15 cellular contexts compared by ENCODE assay signal in genomic region chr10:7397636-7398035, GRCh38. TPM values are rescaled to one million over a fixed set of nuclear protein-coding genes. Genes with fewer than 3 reads are reported as not detected.
A peak's percentile ranks its signal among the peaks of the same experiment; 100 is the strongest.
DNase-seq lines count a peak whose midpoint lies in the region; ATAC-seq and TF ChIP-seq lines count a peak whose summit lies in the region.
"Had no signal": no experiment of that assay in that cellular context is flagged by ENCODE, and none has a peak within 500 bp of the region (broad histone marks: within the 10 kb centered on the region; RNA-seq: fewer than 3 reads in every experiment).

No MANE protein-coding gene starts in this region.

- ATAC-seq in stimulated activated effector memory CD8-positive, alpha-beta T cell treated with anti-CD3 and anti-CD28 coated beads, Interleukin-12 subunit alpha, Interleukin-12 subunit beta, amount 100 ng/mL, for 72 hours, result no peak
- no peak for ATAC-seq in HG02759 (IDR thresholded peaks at IDR 0.05; ENCODE audit: unreplicated experiment)
- ATAC-seq: GM23338, HCT116 had no signal

- H3K4me1 ChIP-seq in right atrium auricular region, result peaks cover 0 to 56% of the 10 kb centered on the region in 2 donors

- peaks cover 84% of the 10 kb centered on the region for H3K4me1 Mint-ChIP-seq in activated naive CD4-positive, alpha-beta T cell treated with anti-CD3 and anti-CD28 coated beads, Interleukin-2, amount 50 U/mL, for 24 hours
- H3K4me1 Mint-ChIP-seq in activated naive CD4-positive, alpha-beta T cell treated with anti-CD3 and anti-CD28 coated beads for 36 hours (ENCODE audit: low read depth), result peaks cover 68% of the 10 kb centered on the region
- peaks cover 48% of the 10 kb centered on the region for H3K4me1 Mint-ChIP-seq in activated naive CD8-positive, alpha-beta T cell treated with anti-CD3 and anti-CD28 coated beads for 36 hours
- peaks cover 67% of the 10 kb centered on the region for H3K4me1 Mint-ChIP-seq in stimulated activated effector memory CD8-positive, alpha-beta T cell treated with anti-CD3 and anti-CD28 coated beads, Interleukin-12 subunit alpha, Interleukin-12 subunit beta, amount 100 ng/mL, for 72 hours
- H3K4me1 Mint-ChIP-seq: GM23338 had no signal

- no peaks in the 10 kb centered on the region for H3K27me3 Mint-ChIP-seq in activated naive CD4-positive, alpha-beta T cell treated with anti-CD3 and anti-CD28 coated beads, Interleukin-2, amount 50 U/mL, for 24 hours
- H3K27me3 Mint-ChIP-seq in activated naive CD4-positive, alpha-beta T cell treated with anti-CD3 and anti-CD28 coated beads for 36 hours (ENCODE audit: low read depth), result no peaks in the 10 kb centered on the region
- H3K27me3 Mint-ChIP-seq in activated naive CD8-positive, alpha-beta T cell treated with anti-CD3 and anti-CD28 coated beads for 36 hours, result no peaks in the 10 kb centered on the region

- CTCF ChIA-PET in activated naive CD4-positive, alpha-beta T cell treated with anti-CD3 and anti-CD28 coated beads for 36 hours (lab: Charles Lee), result interaction anchor here (1.2 kb wide), 2 partner anchors 8 to 12 kb away, joined by 3 read pairs; no protein-coding TSS in a partner anchor

- no peaks in the 10 kb centered on the region for H3K9me3 Mint-ChIP-seq in activated naive CD4-positive, alpha-beta T cell treated with anti-CD3 and anti-CD28 coated beads, Interleukin-2, amount 50 U/mL, for 24 hours
- H3K9me3 Mint-ChIP-seq in activated naive CD4-positive, alpha-beta T cell treated with anti-CD3 and anti-CD28 coated beads for 36 hours, result no peaks in the 10 kb centered on the region
- peaks cover 4% of the 10 kb centered on the region for H3K9me3 Mint-ChIP-seq in activated naive CD8-positive, alpha-beta T cell treated with anti-CD3 and anti-CD28 coated beads for 36 hours
- H3K9me3 Mint-ChIP-seq in stimulated activated effector memory CD8-positive, alpha-beta T cell treated with anti-CD3 and anti-CD28 coated beads, Interleukin-12 subunit alpha, Interleukin-12 subunit beta, amount 100 ng/mL, for 72 hours, result no peaks in the 10 kb centered on the region
- H3K9me3 Mint-ChIP-seq: GM23338 had no signal

- intact Hi-C loops in activated naive CD4-positive, alpha-beta T cell treated with anti-CD3 and anti-CD28 coated beads for 36 hours (cut with micrococcal nuclease), result loop anchor here (1.0 kb wide), 2 partner anchors 8 to 12 kb away; no protein-coding TSS in a partner anchor

- no peak overlapping the region for H3K27ac Mint-ChIP-seq in activated naive CD4-positive, alpha-beta T cell treated with anti-CD3 and anti-CD28 coated beads, Interleukin-2, amount 50 U/mL, for 24 hours
- H3K27ac Mint-ChIP-seq in activated naive CD4-positive, alpha-beta T cell treated with anti-CD3 and anti-CD28 coated beads for 36 hours, result no peak overlapping the region
- H3K27ac Mint-ChIP-seq in activated naive CD8-positive, alpha-beta T cell treated with anti-CD3 and anti-CD28 coated beads for 36 hours, result peak overlapping the region; percentile 63
- H3K27ac Mint-ChIP-seq in stimulated activated effector memory CD8-positive, alpha-beta T cell treated with anti-CD3 and anti-CD28 coated beads, Interleukin-12 subunit alpha, Interleukin-12 subunit beta, amount 100 ng/mL, for 72 hours, result peak overlapping the region; percentile 17
- H3K27ac Mint-ChIP-seq: GM23338 had no signal

- DNase-seq in activated naive CD4-positive, alpha-beta T cell treated with anti-CD3 and anti-CD28 coated beads for 36 hours, result no peak
- DNase-seq in activated naive CD8-positive, alpha-beta T cell treated with anti-CD3 and anti-CD28 coated beads for 36 hours, result no peak
- DNase-seq in right atrium auricular region (ENCODE audit: low spot score), result no peak
- no peak for DNase-seq in stimulated activated effector memory CD8-positive, alpha-beta T cell treated with anti-CD3 and anti-CD28 coated beads, Interleukin-12 subunit alpha, Interleukin-12 subunit beta, amount 100 ng/mL, for 72 hours (ENCODE audit: low spot score in 2 of 2)
- no peak for DNase-seq in COR-L47 (lab: John Stamatoyannopoulos, UW)
- DNase-seq in activated CD8-positive, alpha-beta memory T cell treated with anti-CD3 and anti-CD28 coated beads, Interleukin-2, amount 50 U/mL, for 48 hours, result no peak
- DNase-seq: GF-D8, NCI-H1417 treated with DMSO at 0.1 percent for 48 hours, NCI-H2029, NCI-H524 had no signal

- H3K4me3 ChIP-seq in right atrium auricular region, result peak overlapping the region in 1 of 2 donors; percentile 18
- H3K4me3 ChIP-seq: A549, GM23338 had no signal

- H3K36me3 Mint-ChIP-seq in activated naive CD4-positive, alpha-beta T cell treated with anti-CD3 and anti-CD28 coated beads, Interleukin-2, amount 50 U/mL, for 24 hours, result peaks cover 15% of the 10 kb centered on the region
- peaks cover 4% of the 10 kb centered on the region for H3K36me3 Mint-ChIP-seq in activated naive CD4-positive, alpha-beta T cell treated with anti-CD3 and anti-CD28 coated beads for 36 hours (ENCODE audit: low read depth)
- H3K36me3 Mint-ChIP-seq in activated naive CD8-positive, alpha-beta T cell treated with anti-CD3 and anti-CD28 coated beads for 36 hours, result peaks cover 37% of the 10 kb centered on the region
- H3K36me3 Mint-ChIP-seq in stimulated activated effector memory CD8-positive, alpha-beta T cell treated with anti-CD3 and anti-CD28 coated beads, Interleukin-12 subunit alpha, Interleukin-12 subunit beta, amount 100 ng/mL, for 72 hours, result peaks cover 27% of the 10 kb centered on the region

- H3K27me3 ChIP-seq in right atrium auricular region, result no peaks in the 10 kb centered on the region

- peak overlapping the region; percentile 73 to 90 for H3K27ac ChIP-seq in right atrium auricular region
- H3K27ac ChIP-seq: A549 had no signal

- H3K36me3 ChIP-seq in right atrium auricular region, result no peaks in the 10 kb centered on the region

- no peak for TF ChIP-seq CTCF in right atrium auricular region (IDR thresholded peaks at IDR 0.05)

- H3K4me3 Mint-ChIP-seq in activated naive CD4-positive, alpha-beta T cell treated with anti-CD3 and anti-CD28 coated beads, Interleukin-2, amount 50 U/mL, for 24 hours, result peak overlapping the region; percentile 23
- no peak overlapping the region for H3K4me3 Mint-ChIP-seq in activated naive CD4-positive, alpha-beta T cell treated with anti-CD3 and anti-CD28 coated beads for 36 hours
- H3K4me3 Mint-ChIP-seq in activated naive CD8-positive, alpha-beta T cell treated with anti-CD3 and anti-CD28 coated beads for 36 hours, result peak overlapping the region; percentile 5
- peak overlapping the region; percentile 11 for H3K4me3 Mint-ChIP-seq in stimulated activated effector memory CD8-positive, alpha-beta T cell treated with anti-CD3 and anti-CD28 coated beads, Interleukin-12 subunit alpha, Interleukin-12 subunit beta, amount 100 ng/mL, for 72 hours
- H3K4me3 Mint-ChIP-seq: GM23338 had no signal

- no peaks in the 10 kb centered on the region for H3K9me3 ChIP-seq in right atrium auricular region
- H3K9me3 ChIP-seq: A549 had no signal

RNA-seq across cellular contexts. Expression of gene SFMBT2, which starts 13.2 kb away (rescaled TPM):
- 10 to 100 TPM; 20.0 to 21.5 TPM for total RNA-seq in activated naive CD4-positive, alpha-beta T cell treated with anti-CD3 and anti-CD28 coated beads for 36 hours
- 10 to 100 TPM; 22.0 to 23.1 TPM for total RNA-seq in activated naive CD8-positive, alpha-beta T cell treated with anti-CD3 and anti-CD28 coated beads for 36 hours
- 1 to 10 TPM; 7.9 TPM for total RNA-seq in right atrium auricular region

Comparison
In these comparisons a context has a peak if more than half of its experiments do, and no peak if none do; other contexts are left out.
1. H3K27ac Mint-ChIP-seq: peak in activated naive CD8-positive, alpha-beta T cell treated with anti-CD3 and anti-CD28 coated beads for 36 hours (single experiment) and stimulated activated effector memory CD8-positive, alpha-beta T cell treated with anti-CD3 and anti-CD28 coated beads, Interleukin-12 subunit alpha, Interleukin-12 subunit beta, amount 100 ng/mL, for 72 hours (single experiment); none in activated naive CD4-positive, alpha-beta T cell treated with anti-CD3 and anti-CD28 coated beads, Interleukin-2, amount 50 U/mL, for 24 hours (single experiment) and activated naive CD4-positive, alpha-beta T cell treated with anti-CD3 and anti-CD28 coated beads for 36 hours (single experiment).